In the genomic region with DNA sequence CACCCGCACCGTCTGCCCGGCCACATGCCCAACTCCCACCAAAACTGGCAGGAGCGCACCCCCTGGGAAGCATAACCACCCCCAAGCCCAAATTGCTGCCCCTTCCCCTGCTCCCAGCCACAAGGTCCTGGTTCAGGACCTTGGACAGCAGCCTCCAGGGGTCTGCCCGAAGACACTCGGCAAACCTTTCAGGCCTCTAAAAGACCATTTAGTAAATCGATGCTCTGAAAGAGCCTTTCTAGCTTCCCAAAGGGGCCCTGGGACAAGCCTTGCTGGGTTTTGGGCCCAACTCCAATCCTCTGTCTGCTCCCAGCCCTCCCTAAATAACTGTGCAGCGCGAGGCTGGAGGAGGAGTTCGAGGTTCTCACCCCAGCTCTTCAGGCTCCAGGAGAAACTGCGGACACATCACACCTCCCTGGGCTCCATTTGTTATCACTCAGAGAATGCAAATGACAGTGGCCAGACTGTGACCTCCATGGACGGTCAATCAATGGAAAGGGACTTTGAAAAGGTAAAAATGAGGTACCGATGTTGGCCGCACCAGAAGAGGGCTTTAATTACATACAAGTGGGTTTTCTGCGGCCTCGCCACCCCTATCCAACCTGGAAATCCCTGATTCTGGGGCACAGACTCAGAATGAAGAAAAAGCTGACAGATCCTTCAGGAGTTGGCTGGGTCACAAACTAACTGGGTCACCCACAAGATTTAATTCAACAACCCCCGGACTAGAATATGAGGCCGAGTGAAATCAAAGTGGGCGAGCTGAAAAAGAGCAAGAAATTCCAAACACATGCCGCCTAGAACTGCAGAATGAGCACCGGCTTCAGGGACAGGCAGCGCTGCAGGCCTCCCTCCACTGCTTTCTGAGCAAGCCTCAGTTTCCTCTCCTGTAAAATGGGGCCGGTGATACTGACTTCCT, we compare ENCODE assay signal across 12 cellular contexts. TPM values are rescaled to one million over a fixed set of nuclear protein-coding genes. Genes with fewer than 3 reads are reported as not detected.
DNase-seq lines count a peak whose midpoint lies in the region; ATAC-seq and TF ChIP-seq lines count a peak whose summit lies in the region.
"Had no signal": no experiment of that assay in that cellular context is flagged by ENCODE, and none has a peak within 500 bp of the region (broad histone marks: within the 10 kb centered on the region; RNA-seq: fewer than 3 reads in every experiment).

No MANE protein-coding gene starts in this region.

- H3K4me1 ChIP-seq in breast epithelium (no peaks in the 10 kb centered on the region), upper lobe of right lung (no peaks in the 10 kb centered on the region)
- H3K4me1 ChIP-seq: stomach had no signal

- H3K4me3 Mint-ChIP-seq in MCF 10A (ENCODE audit: unreplicated experiment), result no peak overlapping the region
- H3K4me3 Mint-ChIP-seq: T-cell had no signal

- H3K27ac ChIP-seq in breast epithelium, result no peak overlapping the region
- no peak overlapping the region for H3K27ac ChIP-seq in upper lobe of right lung
- H3K27ac ChIP-seq: stomach had no signal

- H3K27ac Mint-ChIP-seq in MCF 10A (ENCODE audit: low read depth, unreplicated experiment), result no peak overlapping the region
- H3K27ac Mint-ChIP-seq: T-cell had no signal

- no peak for ATAC-seq in upper lobe of right lung
- ATAC-seq: right cardiac atrium, T-cell had no signal

- H3K9me3 ChIP-seq in breast epithelium (no peaks in the 10 kb centered on the region), upper lobe of right lung (no peaks in the 10 kb centered on the region)
- H3K9me3 ChIP-seq: stomach had no signal

- no TSS peak for BruUV-seq in MCF 10A (replicated peaks; lab: Mats Ljungman, UMichigan)

- intact Hi-C loops in MCF 10A (cut with micrococcal nuclease) (no loop called here), breast epithelium (cut with DNase I; ENCODE audit: low total_unique reads) (no loop called here), upper lobe of right lung (cut with DNase I) (no loop called here)

- H3K9me3 Mint-ChIP-seq in MCF 10A (ENCODE audit: unreplicated experiment), result no peaks in the 10 kb centered on the region
- H3K9me3 Mint-ChIP-seq: T-cell had no signal

- H3K27me3 ChIP-seq in breast epithelium (peaks cover 0 to 26% of the 10 kb centered on the region in 2 donors), upper lobe of right lung (peaks cover 15% of the 10 kb centered on the region)

- no peaks in the 10 kb centered on the region for H3K36me3 Mint-ChIP-seq in MCF 10A (ENCODE audit: insufficient read depth, unreplicated experiment)
- H3K36me3 Mint-ChIP-seq: T-cell had no signal

- DNase-seq in MCF 10A (ENCODE audit: unreplicated experiment) (peak; percentile 32), breast epithelium (ENCODE audit: low spot score in 2 of 2) (no peak), T follicular helper cell (ENCODE audit: low read depth) (peak; percentile 2), fibroblast of pulmonary artery (ENCODE audit: low read depth) (peak; percentile 27), NOMO-1 treated with dmso at 0.1 percent for 144 hours (lab: John Stamatoyannopoulos, UW; ENCODE audit: unreplicated experiment) (no peak), foreskin melanocyte (no peak), upper lobe of right lung (no peak)
- DNase-seq in stimulated activated CD8-positive, alpha-beta memory T cell treated with anti-CD3 and anti-CD28 coated beads, Interleukin-4, amount 100 ng/mL, for 48 hours, result peak; percentile 34
- DNase-seq: NCI-H1105 treated with DMSO at 0.1 percent for 48 hours, stomach had no signal

- no peak for TF ChIP-seq POLR2A in breast epithelium (IDR thresholded peaks at IDR 0.05)

- POLR2A ChIA-PET in MCF 10A (lab: Yijun Ruan, JAX), result interaction anchor here (0.7 kb wide), 1 partner anchor 524 kb away, joined by 3 read pairs; no protein-coding TSS in a partner anchor

- H3K4me3 ChIP-seq in breast epithelium (no peak overlapping the region), fibroblast of pulmonary artery (replicated peaks; ENCODE audit: low read depth, low read length) (no peak overlapping the region), upper lobe of right lung (no peak overlapping the region)
- H3K4me3 ChIP-seq: stomach had no signal

- CTCF ChIA-PET in MCF 10A (lab: Yijun Ruan, JAX), result interaction anchor here (0.6 kb wide), 1 partner anchor 100 kb away, joined by 3 read pairs; no protein-coding TSS in a partner anchor

- H3K36me3 ChIP-seq in breast epithelium, result no peaks in the 10 kb centered on the region
- H3K36me3 ChIP-seq in upper lobe of right lung, result no peaks in the 10 kb centered on the region
- H3K36me3 ChIP-seq: stomach had no signal

- H3K4me1 Mint-ChIP-seq in MCF 10A (ENCODE audit: insufficient read depth, unreplicated experiment), result no peaks in the 10 kb centered on the region

- peaks cover 90% of the 10 kb centered on the region for H3K27me3 Mint-ChIP-seq in MCF 10A (ENCODE audit: insufficient read depth, unreplicated experiment)

- TF ChIP-seq CTCF in MCF 10A (IDR thresholded peaks at IDR 0.05; ENCODE audit: unreplicated experiment) (no peak), breast epithelium (IDR thresholded peaks at IDR 0.05) (no peak), fibroblast of pulmonary artery (IDR thresholded peaks at IDR 0.05; ENCODE audit: low read length, missing control alignments) (no peak), upper lobe of right lung (IDR thresholded peaks at IDR 0.05) (no peak)

RNA-seq across cellular contexts. Expression of gene GRM4, which starts 30.2 kb away (rescaled TPM):
- total RNA-seq in MCF 10A (2022) (not detected in 2 replicates), breast epithelium (not detected), upper lobe of right lung (0.29 TPM)
- total RNA-seq: right cardiac atrium had no signal

Comparison
In these comparisons a context has a peak if more than half of its experiments do, and no peak if none do; other contexts are left out.
1. DNase-seq: peak in MCF 10A (single experiment), T follicular helper cell (single experiment), fibroblast of pulmonary artery (single experiment) and stimulated activated CD8-positive, alpha-beta memory T cell treated with anti-CD3 and anti-CD28 coated beads, Interleukin-4, amount 100 ng/mL, for 48 hours (single experiment); none in breast epithelium (0 of 2), NOMO-1 treated with dmso at 0.1 percent for 144 hours (single experiment), foreskin melanocyte (single experiment) and upper lobe of right lung (single experiment).